In genomic region chr4:47915378-47915777, GRCh38 we compare ENCODE assay signal across 9 cellular contexts. TPM values are rescaled to one million over a fixed set of nuclear protein-coding genes. Genes with fewer than 3 reads are reported as not detected.
DNase-seq lines count a peak whose midpoint lies in the region; ATAC-seq and TF ChIP-seq lines count a peak whose summit lies in the region.
"Had no signal": no experiment of that assay in that cellular context is flagged by ENCODE, and none has a peak within 500 bp of the region (broad histone marks: within the 10 kb centered on the region; RNA-seq: fewer than 3 reads in every experiment).

No MANE protein-coding gene starts in this region.

- no peaks in the 10 kb centered on the region for H3F3A ChIP-seq in GM23338 (replicated peaks; ENCODE audit: low read depth)

- no peaks in the 10 kb centered on the region for H4K20me1 ChIP-seq in GM23338 (replicated peaks; ENCODE audit: insufficient read depth)

- peak overlapping the region; percentile 82 for H3K4me2 ChIP-seq in GM23338

- H3K27me3 Mint-ChIP-seq in GM23338 (ENCODE audit: insufficient read depth, low read depth, poor library complexity) (peaks cover 5% of the 10 kb centered on the region), memory B cell (no peaks in the 10 kb centered on the region)
- H3K27me3 Mint-ChIP-seq in activated CD8-positive, alpha-beta T cell treated with anti-CD3 and anti-CD28 coated beads for 36 hours = no peaks in the 10 kb centered on the region

- H3K4me1 ChIP-seq in ACC112 (ENCODE audit: control insufficient read depth, insufficient read depth, low read length, unreplicated experiment) = peaks cover 25% of the 10 kb centered on the region
- peaks cover 8% of the 10 kb centered on the region; the same call in 1 of the 2 replicates for H3K4me1 ChIP-seq in GM23338 (ENCODE audit: insufficient read depth)
- peaks cover 28% of the 10 kb centered on the region for H3K4me1 ChIP-seq in body of pancreas

- H3K4me3 Mint-ChIP-seq in GM23338 = peak overlapping the region; percentile 97
- H3K4me3 Mint-ChIP-seq in activated CD8-positive, alpha-beta T cell treated with anti-CD3 and anti-CD28 coated beads for 36 hours = peak overlapping the region; percentile 84
- no peak overlapping the region for H3K4me3 Mint-ChIP-seq in memory B cell

- CTCF ChIA-PET in activated CD8-positive, alpha-beta T cell treated with anti-CD3 and anti-CD28 coated beads for 36 hours (lab: Charles Lee) = interaction anchor here (1.0 to 2.0 kb wide), 2 partner anchors 10 to 28 kb away, joined by 3 to 6 read pairs; no protein-coding TSS in a partner anchor

- H3K27ac ChIP-seq in ACC112 (ENCODE audit: low read depth, low read length) = no peak overlapping the region
- H3K27ac ChIP-seq in GM23338 (ENCODE audit: low read depth) = no peak overlapping the region
- no peak overlapping the region for H3K27ac ChIP-seq in body of pancreas

- no peak overlapping the region for H3K27ac Mint-ChIP-seq in GM23338
- peak overlapping the region; percentile 86 for H3K27ac Mint-ChIP-seq in activated CD8-positive, alpha-beta T cell treated with anti-CD3 and anti-CD28 coated beads for 36 hours
- peak overlapping the region; percentile 87 for H3K27ac Mint-ChIP-seq in memory B cell

- H3K79me2 ChIP-seq in ACC112 (ENCODE audit: control insufficient read depth, insufficient read depth, low read length, unreplicated experiment) (peaks cover 34% of the 10 kb centered on the region), GM23338 (replicated peaks; ENCODE audit: insufficient read depth) (peaks cover 33% of the 10 kb centered on the region)

- H3K4me3 ChIP-seq in ACC112 (ENCODE audit: low read depth, low read length) (peak overlapping the region; percentile 90), GM23338 (peak overlapping the region; percentile 91), body of pancreas (no peak overlapping the region)

- H3K4me1 Mint-ChIP-seq in GM23338 (peaks cover 17% of the 10 kb centered on the region), memory B cell (peaks cover 16% of the 10 kb centered on the region)
- peaks cover 31% of the 10 kb centered on the region for H3K4me1 Mint-ChIP-seq in activated CD8-positive, alpha-beta T cell treated with anti-CD3 and anti-CD28 coated beads for 36 hours (ENCODE audit: low read depth)

- H3K27me3 ChIP-seq in ACC112 (ENCODE audit: insufficient read depth, low read length) = no peaks in the 10 kb centered on the region
- no peaks in the 10 kb centered on the region for H3K27me3 ChIP-seq in GM23338 (ENCODE audit: insufficient read depth)
- H3K27me3 ChIP-seq in body of pancreas = no peaks in the 10 kb centered on the region

- WGBS in body of pancreas, 2 donors = 33 to 45% methylated on average over 3 of the region's 3 CpGs

- DNase-seq in GM23338 (ENCODE audit: low spot score) (no peak), memory B cell (ENCODE audit: low spot score in 2 of 2) (no peak), NCI-H146 treated with DMSO at 0.1 percent for 48 hours (lab: John Stamatoyannopoulos, UW; ENCODE audit: unreplicated experiment) (no peak), body of pancreas (no peak)
- no peak for DNase-seq in activated CD8-positive, alpha-beta T cell treated with anti-CD3 and anti-CD28 coated beads for 36 hours
- DNase-seq in activated effector memory CD4-positive, alpha-beta T cell treated with Interleukin-2 at 50 U/mL for 16 hours = no peak
- DNase-seq: GOT3 had no signal

- intact Hi-C loops in activated CD8-positive, alpha-beta T cell treated with anti-CD3 and anti-CD28 coated beads for 36 hours (cut with micrococcal nuclease) = no loop called here
- intact Hi-C loops in body of pancreas (cut with DNase I) = no loop called here

- H3K9me3 Mint-ChIP-seq in GM23338 = peaks cover 23% of the 10 kb centered on the region
- peaks cover 6% of the 10 kb centered on the region for H3K9me3 Mint-ChIP-seq in activated CD8-positive, alpha-beta T cell treated with anti-CD3 and anti-CD28 coated beads for 36 hours
- H3K9me3 Mint-ChIP-seq in memory B cell = no peaks in the 10 kb centered on the region

- TF ChIP-seq CTCF in GM23338 (conservative IDR thresholded peaks at IDR 0.05; ENCODE audit: low read depth in 2 of 2) (no peak), body of pancreas (IDR thresholded peaks at IDR 0.05) (no peak)
- TF ChIP-seq CTCF in activated CD8-positive, alpha-beta T cell treated with anti-CD3 and anti-CD28 coated beads for 36 hours (IDR thresholded peaks at IDR 0.05) = no peak

- peaks cover 13% of the 10 kb centered on the region for H3K36me3 ChIP-seq in ACC112 (ENCODE audit: insufficient read depth, low read length)
- 0 out of 2 replicates have a peak, but pooled peaks cover 3% of the 10 kb centered on the region for H3K36me3 ChIP-seq in GM23338 (ENCODE audit: insufficient read depth)
- H3K36me3 ChIP-seq in body of pancreas (replicated peaks in 1 of 2; ENCODE audit: insufficient read depth in 1 of 2, low read depth in 2 of 2) = no peaks in the 10 kb centered on the region

- TF ChIP-seq POLR2A in body of pancreas (IDR thresholded peaks at IDR 0.05) = no peak

- H3K36me3 Mint-ChIP-seq in GM23338 (ENCODE audit: low read depth) = peaks cover 33% of the 10 kb centered on the region
- H3K36me3 Mint-ChIP-seq in activated CD8-positive, alpha-beta T cell treated with anti-CD3 and anti-CD28 coated beads for 36 hours (ENCODE audit: low read depth) = peaks cover 26% of the 10 kb centered on the region
- H3K36me3 Mint-ChIP-seq in memory B cell = peaks cover 2% of the 10 kb centered on the region

- POLR2A ChIA-PET in activated CD8-positive, alpha-beta T cell treated with anti-CD3 and anti-CD28 coated beads for 36 hours (lab: Charles Lee) = interaction anchor here (1.3 to 2.2 kb wide), 2 partner anchors 10 to 21 kb away, joined by 4 to 6 read pairs; no protein-coding TSS in a partner anchor

- ATAC-seq in GM23338 (no peak), memory B cell (ENCODE audit: low read depth) (no peak), HG03571 (IDR thresholded peaks at IDR 0.05; ENCODE audit: unreplicated experiment) (no peak), body of pancreas (no peak)
- no peak for ATAC-seq in activated CD8-positive, alpha-beta T cell treated with anti-CD3 and anti-CD28 coated beads for 36 hours

- H3K9me2 ChIP-seq in GM23338 (ENCODE audit: insufficient read depth) = no peaks in the 10 kb centered on the region

- H2AFZ ChIP-seq in ACC112 (ENCODE audit: low read length, unreplicated experiment) (peak overlapping the region; percentile 99), GM23338 (peak overlapping the region; percentile 97; the same call in 1 of the 2 replicates)

- no peaks in the 10 kb centered on the region for H3K9me3 ChIP-seq in body of pancreas

TF ChIP-seq in GM23338, 12 proteins besides CTCF, POLR2A, EP300 and RAD21 (continues in another document):
- no peak for TF ChIP-seq ETS1 (IDR thresholded peaks at IDR 0.05)
- no peak for TF ChIP-seq POLR2AphosphoS5 (IDR thresholded peaks at IDR 0.05; ENCODE audit: low read depth)
- no peak for TF ChIP-seq CREB1 (CRISPR knock-in tag; IDR thresholded peaks at IDR 0.05; ENCODE audit: low read depth)
- no peak for TF ChIP-seq ZNF114 (CRISPR knock-in tag; IDR thresholded peaks at IDR 0.05)
- no peak for TF ChIP-seq REST (IDR thresholded peaks at IDR 0.05; ENCODE audit: unreplicated experiment)
- TF ChIP-seq STAT1 (IDR thresholded peaks at IDR 0.05; ENCODE audit: unreplicated experiment) = no peak
- no peak for TF ChIP-seq JUNB (IDR thresholded peaks at IDR 0.05; ENCODE audit: unreplicated experiment)
- no peak for TF ChIP-seq ZNF331 (CRISPR knock-in tag; IDR thresholded peaks at IDR 0.05; ENCODE audit: low read depth)

RNA-seq across cellular contexts. Expression of gene NFXL1, which starts 1.0 kb away (rescaled TPM):
- 31.7 and 38.6 TPM in 2 replicates for total RNA-seq in GM23338 (2014; rRNA removed; shearing (Covaris generic))
- polyA plus RNA-seq in GM23338 (2016; fragmentation: Nextera tagmentation; extraction: Ambion mirVana) = 13.9 and 19.4 TPM in 2 replicates
- 10 to 100 TPM; 14.0 to 14.5 TPM for total RNA-seq in activated CD8-positive, alpha-beta T cell treated with anti-CD3 and anti-CD28 coated beads for 36 hours
- 10 to 100 TPM; 14.0 to 14.2 TPM for total RNA-seq in body of pancreas

Comparison
In these comparisons a context has a peak if more than half of its experiments do, and no peak if none do; other contexts are left out.
1. H3K4me3 ChIP-seq: peak in ACC112 (single experiment) and GM23338 (single experiment); none in body of pancreas (0 of 2).